Comparison of ENCODE assay signal across 1 cellular context in the genomic region with DNA sequence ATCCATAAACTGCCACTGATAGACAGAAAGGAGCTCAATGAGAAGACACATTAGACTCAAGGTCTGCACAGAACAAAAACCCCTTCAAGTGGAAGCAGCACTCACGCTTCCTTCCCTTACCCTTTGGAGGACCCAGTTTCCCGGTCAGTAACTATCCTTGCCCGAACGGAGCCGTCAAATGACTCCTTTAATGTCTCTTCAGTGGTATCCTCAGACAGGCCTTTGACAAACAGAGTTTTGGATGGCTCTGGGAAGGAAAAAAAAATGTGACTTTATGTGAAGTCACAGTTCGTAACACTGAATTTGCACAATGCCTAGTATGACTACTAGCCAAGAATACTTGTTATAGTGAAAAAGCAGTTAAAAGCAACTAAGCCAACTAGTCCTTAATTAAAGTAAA.
TF ChIP-seq lines count a peak whose summit lies in the region.

No MANE protein-coding gene starts in this region.

TF ChIP-seq in GM23338, 12 proteins besides CTCF, POLR2A, EP300 and RAD21 (continued from another document):
- TF ChIP-seq, protein P1, sequence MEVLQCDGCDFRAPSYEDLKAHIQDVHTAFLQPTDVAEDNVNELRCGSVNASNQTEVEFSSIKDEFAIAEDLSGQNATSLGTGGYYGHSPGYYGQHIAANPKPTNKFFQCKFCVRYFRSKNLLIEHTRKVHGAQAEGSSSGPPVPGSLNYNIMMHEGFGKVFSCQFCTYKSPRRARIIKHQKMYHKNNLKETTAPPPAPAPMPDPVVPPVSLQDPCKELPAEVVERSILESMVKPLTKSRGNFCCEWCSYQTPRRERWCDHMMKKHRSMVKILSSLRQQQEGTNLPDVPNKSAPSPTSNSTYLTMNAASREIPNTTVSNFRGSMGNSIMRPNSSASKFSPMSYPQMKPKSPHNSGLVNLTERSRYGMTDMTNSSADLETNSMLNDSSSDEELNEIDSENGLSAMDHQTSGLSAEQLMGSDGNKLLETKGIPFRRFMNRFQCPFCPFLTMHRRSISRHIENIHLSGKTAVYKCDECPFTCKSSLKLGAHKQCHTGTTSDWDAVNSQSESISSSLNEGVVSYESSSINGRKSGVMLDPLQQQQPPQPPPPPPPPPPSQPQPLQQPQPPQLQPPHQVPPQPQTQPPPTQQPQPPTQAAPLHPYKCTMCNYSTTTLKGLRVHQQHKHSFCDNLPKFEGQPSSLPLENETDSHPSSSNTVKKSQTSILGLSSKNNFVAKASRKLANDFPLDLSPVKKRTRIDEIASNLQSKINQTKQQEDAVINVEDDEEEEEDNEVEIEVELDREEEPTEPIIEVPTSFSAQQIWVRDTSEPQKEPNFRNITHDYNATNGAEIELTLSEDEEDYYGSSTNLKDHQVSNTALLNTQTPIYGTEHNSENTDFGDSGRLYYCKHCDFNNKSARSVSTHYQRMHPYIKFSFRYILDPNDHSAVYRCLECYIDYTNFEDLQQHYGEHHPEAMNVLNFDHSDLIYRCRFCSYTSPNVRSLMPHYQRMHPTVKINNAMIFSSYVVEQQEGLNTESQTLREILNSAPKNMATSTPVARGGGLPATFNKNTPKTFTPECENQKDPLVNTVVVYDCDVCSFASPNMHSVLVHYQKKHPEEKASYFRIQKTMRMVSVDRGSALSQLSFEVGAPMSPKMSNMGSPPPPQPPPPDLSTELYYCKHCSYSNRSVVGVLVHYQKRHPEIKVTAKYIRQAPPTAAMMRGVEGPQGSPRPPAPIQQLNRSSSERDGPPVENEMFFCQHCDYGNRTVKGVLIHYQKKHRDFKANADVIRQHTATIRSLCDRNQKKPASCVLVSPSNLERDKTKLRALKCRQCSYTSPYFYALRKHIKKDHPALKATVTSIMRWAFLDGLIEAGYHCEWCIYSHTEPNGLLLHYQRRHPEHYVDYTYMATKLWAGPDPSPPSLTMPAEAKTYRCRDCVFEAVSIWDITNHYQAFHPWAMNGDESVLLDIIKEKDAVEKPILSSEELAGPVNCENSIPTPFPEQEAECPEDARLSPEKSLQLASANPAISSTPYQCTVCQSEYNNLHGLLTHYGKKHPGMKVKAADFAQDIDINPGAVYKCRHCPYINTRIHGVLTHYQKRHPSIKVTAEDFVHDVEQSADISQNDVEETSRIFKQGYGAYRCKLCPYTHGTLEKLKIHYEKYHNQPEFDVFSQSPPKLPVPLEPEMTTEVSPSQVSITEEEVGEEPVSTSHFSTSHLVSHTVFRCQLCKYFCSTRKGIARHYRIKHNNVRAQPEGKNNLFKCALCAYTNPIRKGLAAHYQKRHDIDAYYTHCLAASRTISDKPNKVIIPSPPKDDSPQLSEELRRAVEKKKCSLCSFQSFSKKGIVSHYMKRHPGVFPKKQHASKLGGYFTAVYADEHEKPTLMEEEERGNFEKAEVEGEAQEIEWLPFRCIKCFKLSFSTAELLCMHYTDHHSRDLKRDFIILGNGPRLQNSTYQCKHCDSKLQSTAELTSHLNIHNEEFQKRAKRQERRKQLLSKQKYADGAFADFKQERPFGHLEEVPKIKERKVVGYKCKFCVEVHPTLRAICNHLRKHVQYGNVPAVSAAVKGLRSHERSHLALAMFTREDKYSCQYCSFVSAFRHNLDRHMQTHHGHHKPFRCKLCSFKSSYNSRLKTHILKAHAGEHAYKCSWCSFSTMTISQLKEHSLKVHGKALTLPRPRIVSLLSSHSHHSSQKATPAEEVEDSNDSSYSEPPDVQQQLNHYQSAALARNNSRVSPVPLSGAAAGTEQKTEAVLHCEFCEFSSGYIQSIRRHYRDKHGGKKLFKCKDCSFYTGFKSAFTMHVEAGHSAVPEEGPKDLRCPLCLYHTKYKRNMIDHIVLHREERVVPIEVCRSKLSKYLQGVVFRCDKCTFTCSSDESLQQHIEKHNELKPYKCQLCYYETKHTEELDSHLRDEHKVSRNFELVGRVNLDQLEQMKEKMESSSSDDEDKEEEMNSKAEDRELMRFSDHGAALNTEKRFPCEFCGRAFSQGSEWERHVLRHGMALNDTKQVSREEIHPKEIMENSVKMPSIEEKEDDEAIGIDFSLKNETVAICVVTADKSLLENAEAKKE (CRISPR knock-in tag; IDR thresholded peaks at IDR 0.05) = no peak
- no peak for TF ChIP-seq NANOG (IDR thresholded peaks at IDR 0.05; ENCODE audit: borderline replicate concordance)
- TF ChIP-seq JUNB (IDR thresholded peaks at IDR 0.05; ENCODE audit: unreplicated experiment) = no peak
- TF ChIP-seq POLR2AphosphoS5 (IDR thresholded peaks at IDR 0.05; ENCODE audit: low read depth) = no peak
- no peak for TF ChIP-seq ZNF114 (CRISPR knock-in tag; IDR thresholded peaks at IDR 0.05)
- TF ChIP-seq CREB1 (CRISPR knock-in tag; IDR thresholded peaks at IDR 0.05; ENCODE audit: low read depth) = no peak
